Comparison of ENCODE assay signal across 8 cellular contexts in genomic region chr17:28717578-28718316, GRCh38. TPM values are rescaled to one million over a fixed set of nuclear protein-coding genes. Genes with fewer than 3 reads are reported as not detected.
DNase-seq lines count a peak whose midpoint lies in the region; ATAC-seq and TF ChIP-seq lines count a peak whose summit lies in the region.

Gene RAB34 (minus strand): TSS chr17:28717868. CDS start chr17:28717266, 602 bp downstream.

- peak within 1 kb of the TSS; percentile 75 for H2AFZ ChIP-seq in GM23248

- peak within 1 kb of the TSS; percentile 87 for H3K27ac ChIP-seq in GM23248
- peak within 1 kb of the TSS; percentile 71 for H3K27ac ChIP-seq in colonic mucosa
- H3K27ac ChIP-seq in layer of hippocampus (ENCODE audit: low read depth, low read length): peak within 1 kb of the TSS; percentile 77

- peaks cover 29% of the 10 kb centered on the region; the same call in 1 of the 2 replicates for H3K36me3 ChIP-seq in GM23248 (ENCODE audit: low read depth)
- peaks cover 10% of the 10 kb centered on the region for H3K36me3 ChIP-seq in colonic mucosa

- H3K4me2 ChIP-seq in GM23248 (ENCODE audit: unreplicated experiment): peak within 1 kb of the TSS; percentile 93

- no peaks in the 10 kb centered on the region for H4K20me1 ChIP-seq in GM23248 (ENCODE audit: insufficient read depth)

- intact Hi-C loops in colonic mucosa (cut with DNase I): no loop called here

- DNase-seq in AG20443 (ENCODE audit: low spot score) (peak; percentile 76), GM23248 (peak; percentile 89), RPMI7951 (ENCODE audit: low read depth) (peak; percentile 85), colonic mucosa (peak; percentile 50), SKM-1 treated with dmso at 0.1 percent for 144 hours (lab: John Stamatoyannopoulos, UW; ENCODE audit: unreplicated experiment) (no peak)
- DNase-seq in stimulated activated CD4-positive, alpha-beta T cell treated with anti-CD3 and anti-CD28 coated beads, Interleukin-4, amount 100 ng/mL, for 1 hour: peak; percentile 50

- peaks cover 58% of the 10 kb centered on the region for H3K79me2 ChIP-seq in GM23248 (ENCODE audit: insufficient read depth)

- no peaks in the 10 kb centered on the region for H3K27me3 ChIP-seq in GM23248 (replicated peaks; ENCODE audit: insufficient read depth)
- peaks cover 11% of the 10 kb centered on the region for H3K27me3 ChIP-seq in colonic mucosa
- peaks cover 2% of the 10 kb centered on the region for H3K27me3 ChIP-seq in layer of hippocampus (ENCODE audit: control insufficient read depth, insufficient read depth, low read length)

- H3K9me3 ChIP-seq in GM23248 (ENCODE audit: low read depth) (no peaks in the 10 kb centered on the region), colonic mucosa (no peaks in the 10 kb centered on the region)

- ATAC-seq in HG03097 (IDR thresholded peaks at IDR 0.05; ENCODE audit: low FRiP score, unreplicated experiment): no peak

- 1 to 3% methylated on average over 41 to 54 of the region's 59 CpGs for WGBS in GM23248 (ENCODE audit: low coverage in 1 of 2, low lambda C conversion rate in 2 of 2, missing lambda C conversion rate in 2 of 2), 2 experiments

- H3K4me1 ChIP-seq in GM23248 (ENCODE audit: insufficient read depth) (peaks cover 24% of the 10 kb centered on the region), colonic mucosa (peaks cover 13% of the 10 kb centered on the region)

- TF ChIP-seq CTCF in colonic mucosa (IDR thresholded peaks at IDR 0.05): no peak

- H3F3A ChIP-seq in GM23248 (ENCODE audit: insufficient read depth): peaks cover 31% of the 10 kb centered on the region

- H3K4me3 ChIP-seq in GM23248 (peak within 1 kb of the TSS; percentile 83), colonic mucosa (peak within 1 kb of the TSS; percentile 44)

- in situ Hi-C loops in GM23248 (cut with MboI): no loop called here

- no peaks in the 10 kb centered on the region for H3K9me2 ChIP-seq in GM23248 (ENCODE audit: insufficient read depth)

- H3K9ac ChIP-seq in GM23248 (peak within 1 kb of the TSS; percentile 93), colonic mucosa (ENCODE audit: low read depth in 2 of 2, low read length in 2 of 2) (peak within 1 kb of the TSS; percentile 63 to 73)

RNA-seq across cellular contexts. Expression of gene RAB34, which starts in this region (rescaled TPM):
- total RNA-seq in GM23248 (2014; rRNA removed; shearing (Covaris generic)): 307 and 476 TPM in 2 replicates
- polyA plus RNA-seq in GM23248 (2016; fragmentation: Nextera tagmentation; extraction: Ambion mirVana): 277 and 293 TPM in 2 replicates
- total RNA-seq in RPMI7951 (2014; rRNA removed; shearing (Covaris generic)): 176 and 202 TPM in 2 replicates
- total RNA-seq in colonic mucosa: 10 to 100 TPM in 1 of 2 donors, 1 to 10 TPM in 1; 6.2 to 14.0 TPM

Comparison
In these comparisons a context has a peak if more than half of its experiments do, and no peak if none do; other contexts are left out.
1. RNA of gene RAB34 (total RNA-seq): 307 to 476 TPM in GM23248 and 176 to 202 TPM in RPMI7951; 6.2 to 14.0 TPM in colonic mucosa; every median in the first group is over 10 times any median in the second.
2. Peak in every context shown above with its lines, with median percentiles within 50 percentile points of each other: H3K27ac ChIP-seq.